17 cellular contexts compared by ENCODE assay signal in genomic region chr1:76381450-76382108, GRCh38.
DNase-seq lines count a peak whose midpoint lies in the region; ATAC-seq, FAIRE-seq and TF ChIP-seq lines count a peak whose summit lies in the region.
"Had no signal": no experiment of that assay in that cellular context is flagged by ENCODE, and none has a peak within 500 bp of the region (broad histone marks: within the 10 kb centered on the region; RNA-seq: fewer than 3 reads in every experiment).

No MANE protein-coding gene starts in this region.

- H2AFZ ChIP-seq in astrocyte (ENCODE audit: low read depth, low read length) (no peak overlapping the region), fibroblast of lung (ENCODE audit: low read length) (no peak overlapping the region)
- H2AFZ ChIP-seq: PC-9 had no signal

- H3K4me1 ChIP-seq in astrocyte (ENCODE audit: insufficient read depth, low read length) (no peaks in the 10 kb centered on the region), fibroblast of lung (ENCODE audit: control insufficient read depth, extremely low read depth, insufficient read depth, low read length) (no peaks in the 10 kb centered on the region)

- DNase-seq in EH (ENCODE audit: low read depth) (peak; percentile 1), astrocyte (ENCODE audit: low read depth) (peak; percentile 9), fibroblast of lung (ENCODE audit: low read depth in 2 of 2) (peak; percentile 11 to 48), renal cortical epithelial cell (ENCODE audit: low read depth) (peak; percentile 1), D721Med (ENCODE audit: insufficient read length, low spot score) (no peak), GM12891 (ENCODE audit: insufficient read length, low spot score) (no peak)
- DNase-seq: CD8-positive, alpha-beta memory T cell; EL; Karpas-422; MM.1S; NCI-H1105; NCI-H1694 treated with DMSO at 0.1 percent for 48 hours; NCI-H446; NCI-H748 treated with DMSO at 0.1 percent for 48 hours; PC-9 had no signal

- H3K27ac ChIP-seq in astrocyte (ENCODE audit: low read depth, low read length) (no peak overlapping the region), fibroblast of lung (ENCODE audit: insufficient read depth, low read length) (no peak overlapping the region)
- H3K27ac ChIP-seq: PC-9 had no signal

- H3K9me3 ChIP-seq in astrocyte (ENCODE audit: insufficient read depth, low read depth, low read length) = no peaks in the 10 kb centered on the region
- H3K9me3 ChIP-seq in fibroblast of lung (ENCODE audit: control insufficient read depth, insufficient read depth, low read depth, low read length) = no peaks in the 10 kb centered on the region

- H3K27ac Mint-ChIP-seq in astrocyte (ENCODE audit: unreplicated experiment) = no peak overlapping the region
- H3K27ac Mint-ChIP-seq: CD8-positive, alpha-beta memory T cell had no signal

- no peak overlapping the region for H3K4me2 ChIP-seq in astrocyte (ENCODE audit: low read length)
- no peak overlapping the region for H3K4me2 ChIP-seq in fibroblast of lung (ENCODE audit: extremely low read depth, insufficient read depth, low read length)
- H3K4me2 ChIP-seq: PC-9 had no signal

- peaks cover 1% of the 10 kb centered on the region for H3K9me3 Mint-ChIP-seq in astrocyte (ENCODE audit: unreplicated experiment)

- H3K36me3 ChIP-seq in astrocyte (ENCODE audit: insufficient read depth, low read length) = no peaks in the 10 kb centered on the region
- H3K36me3 ChIP-seq in fibroblast of lung (ENCODE audit: control insufficient read depth, insufficient read depth, low read length) = no peaks in the 10 kb centered on the region

- FAIRE-seq in astrocyte (lab: Jason Lieb, UNC) = no peak
- FAIRE-seq in D721Med (lab: Jason Lieb, UNC) = no peak
- FAIRE-seq in GM12891 (lab: Jason Lieb, UNC) = no peak

- TF ChIP-seq CTCF in astrocyte (IDR thresholded peaks at IDR 0.05; ENCODE audit: insufficient read depth, low read depth, low read length) (no peak), fibroblast of lung (conservative IDR thresholded peaks at IDR 0.05 in 1 of 2, IDR thresholded peaks at IDR 0.05 in 1 of 2; ENCODE audit: low read depth in 1 of 2, low read length in 2 of 2) (no peak), D721Med (IDR thresholded peaks at IDR 0.05; ENCODE audit: insufficient read depth, missing control alignments) (no peak)

- H3K27me3 ChIP-seq in astrocyte (ENCODE audit: insufficient read depth, low read length) (no peaks in the 10 kb centered on the region), fibroblast of lung (ENCODE audit: control insufficient read depth, insufficient read depth, low read length) (no peaks in the 10 kb centered on the region)

- H3K4me3 Mint-ChIP-seq in astrocyte (ENCODE audit: unreplicated experiment) = no peak overlapping the region
- H3K4me3 Mint-ChIP-seq: CD8-positive, alpha-beta memory T cell had no signal

- no peak for ATAC-seq in esophagus mucosa
- no peak for ATAC-seq in HG02798 (IDR thresholded peaks at IDR 0.05; ENCODE audit: poor library complexity, unreplicated experiment)

- TF ChIP-seq POLR2A in GM12891 (IDR thresholded peaks at IDR 0.05; ENCODE audit: low read depth, low read length) = no peak

- H3K27me3 Mint-ChIP-seq in astrocyte (ENCODE audit: low read depth, unreplicated experiment) = no peaks in the 10 kb centered on the region
- H3K27me3 Mint-ChIP-seq: CD8-positive, alpha-beta memory T cell had no signal

- H3K4me1 Mint-ChIP-seq in astrocyte (ENCODE audit: low read depth, unreplicated experiment) = peaks cover 5% of the 10 kb centered on the region
- H3K4me1 Mint-ChIP-seq: CD8-positive, alpha-beta memory T cell had no signal

- H3K4me3 ChIP-seq in astrocyte (ENCODE audit: insufficient read depth, low read depth, low read length) (no peak overlapping the region), fibroblast of lung (replicated peaks in 1 of 4; ENCODE audit: control extremely low read depth in 1 of 4, insufficient read depth in 1 of 4, low read depth in 3 of 4, low read length in 4 of 4) (no peak overlapping the region)
- H3K4me3 ChIP-seq: PC-9 had no signal

- H3K9ac ChIP-seq in astrocyte (ENCODE audit: low read length) (no peak overlapping the region), fibroblast of lung (ENCODE audit: insufficient read depth, low read length) (no peak overlapping the region)

- H3K36me3 Mint-ChIP-seq in astrocyte (ENCODE audit: low read depth, unreplicated experiment) = no peaks in the 10 kb centered on the region
- H3K36me3 Mint-ChIP-seq: CD8-positive, alpha-beta memory T cell had no signal

- no peaks in the 10 kb centered on the region for H4K20me1 ChIP-seq in astrocyte (ENCODE audit: insufficient read depth, low read length)
- no peaks in the 10 kb centered on the region for H4K20me1 ChIP-seq in fibroblast of lung (ENCODE audit: control insufficient read depth, extremely low read depth, insufficient read depth, low read length)

- H3K79me2 ChIP-seq in astrocyte (ENCODE audit: insufficient read depth, low read length) (no peaks in the 10 kb centered on the region), fibroblast of lung (ENCODE audit: control insufficient read depth, insufficient read depth, low read length) (no peaks in the 10 kb centered on the region)

TF ChIP-seq in GM12891, 5 proteins besides CTCF, POLR2A, EP300 and RAD21:
- no peak for TF ChIP-seq POLR2AphosphoS5 (IDR thresholded peaks at IDR 0.05; ENCODE audit: low read depth, low read length)
- TF ChIP-seq TAF1 (IDR thresholded peaks at IDR 0.05; ENCODE audit: low read depth, low read length) = no peak
- TF ChIP-seq POU2F2 (IDR thresholded peaks at IDR 0.05; ENCODE audit: low read depth, low read length) = no peak
- no peak for TF ChIP-seq SPI1 (IDR thresholded peaks at IDR 0.05; ENCODE audit: low read depth, low read length)
- TF ChIP-seq PAX5 (IDR thresholded peaks at IDR 0.05; ENCODE audit: insufficient read depth, low read length, severe bottlenecking) = no peak
TF ChIP-seq in GM12891: peak in this region for 0.

Comparison
In these comparisons a context has a peak if more than half of its experiments do, and no peak if none do; other contexts are left out.
1. DNase-seq: peak in EH (single experiment), astrocyte (single experiment), fibroblast of lung (2 of 2) and renal cortical epithelial cell (single experiment); none in D721Med (single experiment) and GM12891 (single experiment).